Comparison of ENCODE assay signal across 1 cellular context in the genomic region with DNA sequence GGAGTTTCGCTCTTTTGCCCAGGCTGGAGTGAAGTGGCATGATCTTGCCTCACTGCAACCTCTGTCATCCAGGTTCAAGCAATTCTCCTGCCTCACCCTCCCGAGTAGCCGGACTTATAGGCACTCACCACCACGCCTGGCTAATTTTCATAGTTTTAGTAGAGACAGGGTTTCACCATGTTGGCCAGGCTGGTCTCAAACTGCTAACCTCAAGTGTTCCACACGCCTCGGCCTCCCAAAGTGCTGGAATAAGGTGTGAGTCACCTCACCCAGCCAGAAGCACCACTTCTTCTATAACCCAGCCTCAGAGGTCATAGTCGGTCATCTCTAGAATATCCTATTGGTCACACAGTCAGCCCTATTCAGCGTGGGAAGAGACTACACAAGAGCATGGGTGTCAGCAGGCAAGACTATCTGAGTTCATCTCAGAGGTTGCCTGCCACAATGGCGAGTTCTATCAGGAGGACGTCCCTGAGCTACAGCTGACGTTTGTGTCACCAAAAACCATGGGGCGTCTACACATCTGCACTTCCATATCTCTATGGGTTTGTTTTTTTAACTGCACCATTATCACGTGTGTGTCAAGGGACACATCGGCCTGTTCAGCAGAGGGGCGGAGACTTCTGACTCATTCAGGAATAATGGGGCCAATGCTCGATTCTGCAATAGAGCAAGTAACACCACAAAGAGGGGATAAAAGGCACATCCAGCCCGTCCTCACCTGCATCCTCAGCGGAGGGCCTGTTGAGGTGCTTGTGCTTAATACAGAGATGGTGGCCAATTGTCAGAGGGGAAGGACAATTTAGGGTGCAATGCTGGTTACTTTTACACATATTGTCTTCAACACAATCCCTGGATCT.
A peak's percentile ranks its signal among the peaks of the same experiment; 100 is the strongest.
TF ChIP-seq lines count a peak whose summit lies in the region.

No MANE protein-coding gene starts in this region.

TF ChIP-seq in K562, 482 proteins besides CTCF, POLR2A, EP300 and RAD21 (continued from another document and continues in another):
- peak; percentile 92 for TF ChIP-seq FOXJ2 (tag; IDR thresholded peaks at IDR 0.05)
- no peak; the same call in 1 of the 2 replicates for TF ChIP-seq NCOA6 (IDR thresholded peaks at IDR 0.05)
- TF ChIP-seq ARHGAP35 (IDR thresholded peaks at IDR 0.05; ENCODE audit: partially characterized antibody): peak; percentile 31
- peak; percentile 37 for TF ChIP-seq DDX20 (tag; IDR thresholded peaks at IDR 0.05; ENCODE audit: low read depth)
- peak in 1 of 2 experiments; percentile 73; a peak in 3 of 4 replicates for TF ChIP-seq TEAD1 (CRISPR knock-in tag; IDR thresholded peaks at IDR 0.05)
- TF ChIP-seq ZNF280B (CRISPR knock-in tag; IDR thresholded peaks at IDR 0.05): no peak
- TF ChIP-seq PRMT5 (CRISPR knock-in tag; IDR thresholded peaks at IDR 0.05): no peak
- peak; percentile 55; the same call in 1 of the 2 replicates for TF ChIP-seq ZNF41 (CRISPR knock-in tag; conservative IDR thresholded peaks at IDR 0.05)
- TF ChIP-seq, protein P1, sequence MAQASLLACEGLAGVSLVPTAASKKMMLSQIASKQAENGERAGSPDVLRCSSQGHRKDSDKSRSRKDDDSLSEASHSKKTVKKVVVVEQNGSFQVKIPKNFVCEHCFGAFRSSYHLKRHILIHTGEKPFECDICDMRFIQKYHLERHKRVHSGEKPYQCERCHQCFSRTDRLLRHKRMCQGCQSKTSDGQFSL (CRISPR knock-in tag; IDR thresholded peaks at IDR 0.05): 0 out of 2 replicates have a peak, but pooled peaks have one; percentile 17
- TF ChIP-seq, protein P1 (tag; IDR thresholded peaks at IDR 0.05): 0 out of 4 replicates have a peak, but pooled peaks of 1 of the 2 experiments have one; percentile 7
- TF ChIP-seq KLF13 (tag; IDR thresholded peaks at IDR 0.05; ENCODE audit: borderline replicate concordance, low read depth): no peak; the same call in 1 of the 2 replicates
- no peak for TF ChIP-seq NFIX (CRISPR knock-in tag; IDR thresholded peaks at IDR 0.05; ENCODE audit: low read depth)
- TF ChIP-seq ZNF318 (IDR thresholded peaks at IDR 0.05; ENCODE audit: borderline replicate concordance in 1 of 2, low read depth in 1 of 2): peak in 1 of 2 experiments; percentile 99; a peak in 2 of 4 replicates
- peak; percentile 30 for TF ChIP-seq KDM5B (IDR thresholded peaks at IDR 0.05; ENCODE audit: insufficient replicate concordance, low read depth, low read length)
- TF ChIP-seq, protein P2, sequence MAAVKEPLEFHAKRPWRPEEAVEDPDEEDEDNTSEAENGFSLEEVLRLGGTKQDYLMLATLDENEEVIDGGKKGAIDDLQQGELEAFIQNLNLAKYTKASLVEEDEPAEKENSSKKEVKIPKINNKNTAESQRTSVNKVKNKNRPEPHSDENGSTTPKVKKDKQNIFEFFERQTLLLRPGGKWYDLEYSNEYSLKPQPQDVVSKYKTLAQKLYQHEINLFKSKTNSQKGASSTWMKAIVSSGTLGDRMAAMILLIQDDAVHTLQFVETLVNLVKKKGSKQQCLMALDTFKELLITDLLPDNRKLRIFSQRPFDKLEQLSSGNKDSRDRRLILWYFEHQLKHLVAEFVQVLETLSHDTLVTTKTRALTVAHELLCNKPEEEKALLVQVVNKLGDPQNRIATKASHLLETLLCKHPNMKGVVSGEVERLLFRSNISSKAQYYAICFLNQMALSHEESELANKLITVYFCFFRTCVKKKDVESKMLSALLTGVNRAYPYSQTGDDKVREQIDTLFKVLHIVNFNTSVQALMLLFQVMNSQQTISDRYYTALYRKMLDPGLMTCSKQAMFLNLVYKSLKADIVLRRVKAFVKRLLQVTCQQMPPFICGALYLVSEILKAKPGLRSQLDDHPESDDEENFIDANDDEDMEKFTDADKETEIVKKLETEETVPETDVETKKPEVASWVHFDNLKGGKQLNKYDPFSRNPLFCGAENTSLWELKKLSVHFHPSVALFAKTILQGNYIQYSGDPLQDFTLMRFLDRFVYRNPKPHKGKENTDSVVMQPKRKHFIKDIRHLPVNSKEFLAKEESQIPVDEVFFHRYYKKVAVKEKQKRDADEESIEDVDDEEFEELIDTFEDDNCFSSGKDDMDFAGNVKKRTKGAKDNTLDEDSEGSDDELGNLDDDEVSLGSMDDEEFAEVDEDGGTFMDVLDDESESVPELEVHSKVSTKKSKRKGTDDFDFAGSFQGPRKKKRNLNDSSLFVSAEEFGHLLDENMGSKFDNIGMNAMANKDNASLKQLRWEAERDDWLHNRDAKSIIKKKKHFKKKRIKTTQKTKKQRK (IDR thresholded peaks at IDR 0.05; ENCODE audit: borderline replicate concordance, low read depth, low read length): no peak
- TF ChIP-seq CBX2 (IDR thresholded peaks at IDR 0.05; ENCODE audit: insufficient read depth, low read length, poor library complexity, severe bottlenecking): no peak
- no peak for TF ChIP-seq SNRNP70 (optimal IDR thresholded peaks at IDR 0.05; ENCODE audit: low read depth, low read length)
- no peak for TF ChIP-seq SNAPC5 (CRISPR knock-in tag; IDR thresholded peaks at IDR 0.05)
- TF ChIP-seq KDM2B (CRISPR knock-in tag; IDR thresholded peaks at IDR 0.05): no peak
- no peak for TF ChIP-seq POLR2B (IDR thresholded peaks at IDR 0.05; ENCODE audit: low read depth, partially characterized antibody)
- no peak for TF ChIP-seq HMG20B (CRISPR knock-in tag; IDR thresholded peaks at IDR 0.05)
- TF ChIP-seq SMAD1 (IDR thresholded peaks at IDR 0.05; ENCODE audit: low read depth, low read length, partially characterized antibody): no peak
- TF ChIP-seq CTBP1 (IDR thresholded peaks at IDR 0.05; ENCODE audit: borderline replicate concordance): peak; percentile 94; the same call in 1 of the 2 replicates
- peak; percentile 85; the same call in 1 of the 2 replicates for TF ChIP-seq JUND (IDR thresholded peaks at IDR 0.05; ENCODE audit: borderline replicate concordance, low read depth, low read length)
- peak; percentile 94; the same call in 2 of the 3 replicates for TF ChIP-seq JUND (tag; IDR thresholded peaks at IDR 0.05; ENCODE audit: borderline replicate concordance, low read depth, low read length)
- TF ChIP-seq MAX (CRISPR knock-in tag; IDR thresholded peaks at IDR 0.05): peak; percentile 90
- TF ChIP-seq ZNF830 (CRISPR knock-in tag; IDR thresholded peaks at IDR 0.05): no peak
- no peak for TF ChIP-seq IRF2 (CRISPR knock-in tag; IDR thresholded peaks at IDR 0.05)
- TF ChIP-seq TFAM (CRISPR knock-in tag; conservative IDR thresholded peaks at IDR 0.05): no peak
- peak; percentile 71; the same call in 1 of the 2 replicates for TF ChIP-seq MXI1 (IDR thresholded peaks at IDR 0.05; ENCODE audit: low read depth, low read length)
- peak; percentile 91; the same call in 1 of the 2 replicates for TF ChIP-seq NFRKB (IDR thresholded peaks at IDR 0.05; ENCODE audit: low read depth)
- TF ChIP-seq NFIC (IDR thresholded peaks at IDR 0.05): peak; percentile 61
- 0 out of 4 replicates have a peak, but pooled peaks of 1 of the 2 experiments have one; percentile 20 for TF ChIP-seq MLX (CRISPR knock-in tag; conservative IDR thresholded peaks at IDR 0.05)
- TF ChIP-seq SRSF1 (IDR thresholded peaks at IDR 0.05; ENCODE audit: low read depth, low read length): no peak
- TF ChIP-seq USF1 (CRISPR knock-in tag; IDR thresholded peaks at IDR 0.05): peak; percentile 92
- TF ChIP-seq NRF1 (conservative IDR thresholded peaks at IDR 0.05 in 1 of 2, IDR thresholded peaks at IDR 0.05 in 1 of 2): peak; percentile 71 to 77
- no peak; the same call in 1 of the 2 replicates for TF ChIP-seq HEY1 (CRISPR knock-in tag; IDR thresholded peaks at IDR 0.05; ENCODE audit: borderline replicate concordance)
- peak; percentile 59; the same call in 1 of the 2 replicates for TF ChIP-seq TAL1 (IDR thresholded peaks at IDR 0.05)
- TF ChIP-seq LCOR (CRISPR knock-in tag; IDR thresholded peaks at IDR 0.05): peak; percentile 98
- TF ChIP-seq GTF2A2 (tag; IDR thresholded peaks at IDR 0.05): no peak
- TF ChIP-seq ZNF197 (CRISPR knock-in tag; IDR thresholded peaks at IDR 0.05; ENCODE audit: low read depth): peak; percentile 83; the same call in 1 of the 2 replicates
- TF ChIP-seq USF2 (CRISPR knock-in tag; IDR thresholded peaks at IDR 0.05): peak; percentile 72; the same call in 1 of the 2 replicates
